13 cellular contexts compared by ENCODE assay signal in genomic region chr10:84654671-84655070, GRCh38.
A peak's percentile ranks its signal among the peaks of the same experiment; 100 is the strongest.
DNase-seq lines count a peak whose midpoint lies in the region; ATAC-seq and TF ChIP-seq lines count a peak whose summit lies in the region.
"Had no signal": no experiment of that assay in that cellular context is flagged by ENCODE, and none has a peak within 500 bp of the region (broad histone marks: within the 10 kb centered on the region; RNA-seq: fewer than 3 reads in every experiment).

No MANE protein-coding gene starts in this region.

- no peak overlapping the region for H3K4me3 Mint-ChIP-seq in glutamatergic neuron (ENCODE audit: unreplicated experiment)
- H3K4me3 Mint-ChIP-seq: activated T-cell treated with anti-CD3 and anti-CD28 coated beads, Interleukin-2, amount 50 U/mL, for 4 hours had no signal

- H3K36me3 ChIP-seq in Karpas-422 (ENCODE audit: insufficient read depth, low read length): no peaks in the 10 kb centered on the region
- H3K36me3 ChIP-seq: BE2C had no signal

- H3K9me3 ChIP-seq in Karpas-422 (ENCODE audit: low read length): no peaks in the 10 kb centered on the region
- H3K9me3 ChIP-seq: BE2C, psoas muscle had no signal

- peak; percentile 90 for ATAC-seq in GM18909 (IDR thresholded peaks at IDR 0.05; ENCODE audit: poor library complexity, unreplicated experiment)
- peak; percentile 47 for ATAC-seq in HG02884 (IDR thresholded peaks at IDR 0.05; ENCODE audit: unreplicated experiment)
- no peak for ATAC-seq in HG02852 (IDR thresholded peaks at IDR 0.05; ENCODE audit: unreplicated experiment)
- ATAC-seq in Right ventricle myocardium superior (ENCODE audit: poor library complexity): no peak
- ATAC-seq: activated T-cell treated with anti-CD3 and anti-CD28 coated beads, Interleukin-2, amount 50 U/mL, for 4 hours; psoas muscle had no signal

- H3K9ac ChIP-seq in Karpas-422 (ENCODE audit: low read length): no peak overlapping the region

- H4K20me1 ChIP-seq in Karpas-422 (ENCODE audit: insufficient read depth, low read depth, low read length): no peaks in the 10 kb centered on the region

- peaks cover 4% of the 10 kb centered on the region for H3K27me3 Mint-ChIP-seq in glutamatergic neuron (ENCODE audit: unreplicated experiment)

- H3K9me2 ChIP-seq in Karpas-422 (replicated peaks; ENCODE audit: insufficient read depth, low read length): no peaks in the 10 kb centered on the region

- no peaks in the 10 kb centered on the region for H3K36me3 Mint-ChIP-seq in glutamatergic neuron (ENCODE audit: unreplicated experiment)

- H3K27ac ChIP-seq in Karpas-422 (ENCODE audit: low read length): no peak overlapping the region
- H3K27ac ChIP-seq: psoas muscle had no signal

- H3K4me1 Mint-ChIP-seq in glutamatergic neuron (ENCODE audit: low read depth, unreplicated experiment): no peaks in the 10 kb centered on the region

- no peaks in the 10 kb centered on the region for H3K79me2 ChIP-seq in Karpas-422 (ENCODE audit: low read length)

- no peaks in the 10 kb centered on the region for H3K27me3 ChIP-seq in Karpas-422 (ENCODE audit: low read length)
- H3K27me3 ChIP-seq: BE2C had no signal

- H3K4me2 ChIP-seq in Karpas-422 (ENCODE audit: low read depth, low read length, poor library complexity, severe bottlenecking): no peak overlapping the region

- intact Hi-C loops in Right ventricle myocardium superior (cut with DNase I): no loop called here

- no peak overlapping the region for H2AFZ ChIP-seq in Karpas-422 (ENCODE audit: low read length)

- H3K27ac Mint-ChIP-seq in glutamatergic neuron (ENCODE audit: unreplicated experiment): no peak overlapping the region

- DNase-seq in DMS153 (lab: John Stamatoyannopoulos, UW) (peak; percentile 95), Karpas-422 (peak; percentile 41), glutamatergic neuron (no peak), MV-4-11 (lab: John Stamatoyannopoulos, UW) (no peak), Right ventricle myocardium superior (no peak)
- DNase-seq: activated T-cell treated with anti-CD3 and anti-CD28 coated beads, Interleukin-2, amount 50 U/mL, for 4 hours; BE2C; NCI-H2227 treated with DMSO at 0.1 percent for 48 hours; psoas muscle; stimulated activated CD4-positive, alpha-beta T cell treated with anti-CD3 and anti-CD28 coated beads, Interleukin-4, amount 100 ng/mL, for 4 hours had no signal

- H3K4me3 ChIP-seq in Karpas-422 (ENCODE audit: low read length): no peak overlapping the region
- H3K4me3 ChIP-seq: psoas muscle had no signal

- H3K9me3 Mint-ChIP-seq in glutamatergic neuron (ENCODE audit: unreplicated experiment): peaks cover 2% of the 10 kb centered on the region
- H3K9me3 Mint-ChIP-seq: activated T-cell treated with anti-CD3 and anti-CD28 coated beads, Interleukin-2, amount 50 U/mL, for 4 hours had no signal

- TF ChIP-seq CTCF in glutamatergic neuron (IDR thresholded peaks at IDR 0.05; ENCODE audit: partially characterized antibody, unreplicated experiment): no peak

- peaks cover 3% of the 10 kb centered on the region; the same call in 1 of the 2 replicates for H3K4me1 ChIP-seq in Karpas-422 (ENCODE audit: low read length)
- H3K4me1 ChIP-seq: BE2C, psoas muscle had no signal

Comparison
In these comparisons a context has a peak if more than half of its experiments do, and no peak if none do; other contexts are left out.
1. DNase-seq: peak in DMS153 (single experiment) and Karpas-422 (single experiment); none in glutamatergic neuron (single experiment), MV-4-11 (single experiment) and Right ventricle myocardium superior (single experiment).
2. ATAC-seq: peak in GM18909 (single experiment) and HG02884 (single experiment); none in HG02852 (single experiment) and Right ventricle myocardium superior (single experiment).